ENCODE assay signal across 14 cellular contexts in the genomic region with DNA sequence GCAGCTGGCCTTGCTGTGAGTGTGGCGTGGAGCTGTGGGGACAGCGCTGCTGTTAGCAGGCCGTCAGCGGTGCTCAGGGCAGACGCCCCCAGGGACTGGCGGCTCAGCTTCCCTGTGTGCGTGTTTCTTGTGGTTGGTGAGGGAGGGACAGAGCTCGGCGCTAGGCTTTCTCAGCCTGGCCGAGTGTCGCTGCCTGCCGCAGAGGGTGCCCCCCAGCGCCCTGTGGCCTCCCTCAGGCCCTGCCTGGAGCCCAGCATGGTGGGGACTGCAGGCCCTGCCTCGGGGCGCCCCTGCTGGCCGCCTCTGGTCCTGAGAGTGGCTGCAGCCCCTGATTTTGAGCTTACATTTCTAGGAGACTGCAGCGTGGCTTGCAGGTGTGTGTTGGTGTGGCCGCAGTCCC. TPM values are rescaled to one million over a fixed set of nuclear protein-coding genes. Genes with fewer than 3 reads are reported as not detected.
DNase-seq lines count a peak whose midpoint lies in the region; ATAC-seq and TF ChIP-seq lines count a peak whose summit lies in the region.
"Had no signal": no experiment of that assay in that cellular context is flagged by ENCODE, and none has a peak within 500 bp of the region (broad histone marks: within the 10 kb centered on the region; RNA-seq: fewer than 3 reads in every experiment).

No MANE protein-coding gene starts in this region.

- H3K27ac ChIP-seq in OCI-LY1 (ENCODE audit: low read depth, low read length, poor library complexity, severe bottlenecking) (no peak overlapping the region), thoracic aorta (no peak overlapping the region), ovary (no peak overlapping the region)
- H3K27ac ChIP-seq: skin epidermis had no signal

- H3K36me3 ChIP-seq in OCI-LY1 (ENCODE audit: insufficient read depth, low read length) (no peaks in the 10 kb centered on the region; the same call in 1 of the 2 replicates), thoracic aorta (peaks cover 26% of the 10 kb centered on the region), ovary (no peaks in the 10 kb centered on the region)

- no peak for TF ChIP-seq EP300 in ovary (IDR thresholded peaks at IDR 0.05)

- H3K27me3 ChIP-seq in OCI-LY1 (ENCODE audit: insufficient read depth, low read length) (no peaks in the 10 kb centered on the region), thoracic aorta (replicated peaks; ENCODE audit: insufficient read depth) (no peaks in the 10 kb centered on the region), ovary (no peaks in the 10 kb centered on the region)

- H3K4me2 ChIP-seq in OCI-LY1 (ENCODE audit: low read length) = no peak overlapping the region

- H3K9ac ChIP-seq in OCI-LY1 (ENCODE audit: low read length) = no peak overlapping the region

- no peaks in the 10 kb centered on the region for H3K9me2 ChIP-seq in OCI-LY1 (ENCODE audit: low read depth, low read length)

- peak overlapping the region; percentile 61 for H3K27ac Mint-ChIP-seq in activated T-cell treated with anti-CD3 and anti-CD28 coated beads, Interleukin-2, amount 50 U/mL, for 24 hours
- H3K27ac Mint-ChIP-seq: stimulated activated memory B cell treated with anti-CD40 and anti-IgM and Interleukin-4, amounts not matched to agents 10 μg/mL and 1 μg/mL and 100 μg/mL, for 72 hours had no signal

- intact Hi-C loops in ovary (cut with DNase I) = no loop called here

- peaks cover 75% of the 10 kb centered on the region for H3K36me3 Mint-ChIP-seq in activated T-cell treated with anti-CD3 and anti-CD28 coated beads, Interleukin-2, amount 50 U/mL, for 24 hours (ENCODE audit: low read depth)
- H3K36me3 Mint-ChIP-seq: activated naive CD4-positive, alpha-beta T cell treated with anti-CD3 and anti-CD28 coated beads, Interleukin-2, amount 50 U/mL, for 72 hours had no signal

- 82 to 89% (median 84%) methylated on average over 11 to 18 of the region's 18 CpGs for WGBS in ovary, 3 donors

- no peaks in the 10 kb centered on the region for H3K27me3 Mint-ChIP-seq in activated T-cell treated with anti-CD3 and anti-CD28 coated beads, Interleukin-2, amount 50 U/mL, for 24 hours
- H3K27me3 Mint-ChIP-seq: stimulated activated memory B cell treated with anti-CD40 and anti-IgM and Interleukin-4, amounts not matched to agents 10 μg/mL and 1 μg/mL and 100 μg/mL, for 72 hours had no signal

- peaks cover 3% of the 10 kb centered on the region for H3K4me1 Mint-ChIP-seq in activated T-cell treated with anti-CD3 and anti-CD28 coated beads, Interleukin-2, amount 50 U/mL, for 24 hours (ENCODE audit: low read depth)

- no peak for DNase-seq in activated T-cell treated with anti-CD3 and anti-CD28 coated beads, Interleukin-2, amount 50 U/mL, for 24 hours
- DNase-seq in activated T-cell treated with anti-CD3 and anti-CD28 coated beads, Interleukin-2, amount 50 U/mL, for 48 hours = no peak
- DNase-seq in epithelial cell of proximal tubule (ENCODE audit: low read depth) = no peak
- DNase-seq in thoracic aorta (ENCODE audit: low spot score) = no peak
- no peak for DNase-seq in NCI-H146 (lab: John Stamatoyannopoulos, UW)
- DNase-seq in DMS79 treated with DMSO at 0.1 percent for 48 hours (lab: John Stamatoyannopoulos, UW) = no peak
- DNase-seq in ovary = no peak
- DNase-seq: HCEC 1CT, mammary epithelial cell, NCI-H748 treated with DMSO at 0.1 percent for 48 hours had no signal

- no peak for TF ChIP-seq POLR2A in ovary (IDR thresholded peaks at IDR 0.05)

- ATAC-seq in thoracic aorta (ENCODE audit: insufficient number of reproducible peaks, low FRiP score, low read depth) = no peak
- ATAC-seq: activated naive CD4-positive, alpha-beta T cell treated with anti-CD3 and anti-CD28 coated beads, Interleukin-2, amount 50 U/mL, for 72 hours; stimulated activated memory B cell treated with anti-CD40 and anti-IgM and Interleukin-4, amounts not matched to agents 10 μg/mL and 1 μg/mL and 100 μg/mL, for 72 hours had no signal

- TF ChIP-seq CTCF in OCI-LY1 (IDR thresholded peaks at IDR 0.05; ENCODE audit: low read length) = peak; percentile 45; the same call in 1 of the 2 replicates
- peak; percentile 28 for TF ChIP-seq CTCF in epithelial cell of proximal tubule (conservative IDR thresholded peaks at IDR 0.05; ENCODE audit: low read depth, low read length)
- TF ChIP-seq CTCF in thoracic aorta (IDR thresholded peaks at IDR 0.05) = peak; percentile 47
- TF ChIP-seq CTCF in ovary (IDR thresholded peaks at IDR 0.05) = no peak

- H3K4me3 ChIP-seq in OCI-LY1 (ENCODE audit: low read depth, low read length, poor library complexity, severe bottlenecking) (no peak overlapping the region), epithelial cell of proximal tubule (ENCODE audit: low read depth, low read length) (no peak overlapping the region), thoracic aorta (no peak overlapping the region), ovary (no peak overlapping the region)
- H3K4me3 ChIP-seq: skin epidermis had no signal

- no peak overlapping the region for H3K4me3 Mint-ChIP-seq in activated T-cell treated with anti-CD3 and anti-CD28 coated beads, Interleukin-2, amount 50 U/mL, for 24 hours
- H3K4me3 Mint-ChIP-seq: stimulated activated memory B cell treated with anti-CD40 and anti-IgM and Interleukin-4, amounts not matched to agents 10 μg/mL and 1 μg/mL and 100 μg/mL, for 72 hours had no signal

- H4K20me1 ChIP-seq in OCI-LY1 (ENCODE audit: insufficient read depth, low read length) = no peaks in the 10 kb centered on the region

- no peaks in the 10 kb centered on the region for H3K9me3 ChIP-seq in OCI-LY1 (ENCODE audit: low read length)
- no peaks in the 10 kb centered on the region for H3K9me3 ChIP-seq in thoracic aorta
- H3K9me3 ChIP-seq in ovary = no peaks in the 10 kb centered on the region

- no peaks in the 10 kb centered on the region for H3K79me2 ChIP-seq in OCI-LY1 (ENCODE audit: insufficient read depth, low read length)

- no peaks in the 10 kb centered on the region for H3F3A ChIP-seq in OCI-LY1 (ENCODE audit: insufficient read depth, low read length)

- H3K9me3 Mint-ChIP-seq in activated T-cell treated with anti-CD3 and anti-CD28 coated beads, Interleukin-2, amount 50 U/mL, for 24 hours = no peaks in the 10 kb centered on the region
- H3K9me3 Mint-ChIP-seq: activated naive CD4-positive, alpha-beta T cell treated with anti-CD3 and anti-CD28 coated beads, Interleukin-2, amount 50 U/mL, for 72 hours; stimulated activated memory B cell treated with anti-CD40 and anti-IgM and Interleukin-4, amounts not matched to agents 10 μg/mL and 1 μg/mL and 100 μg/mL, for 72 hours had no signal

- no peak overlapping the region for H2AFZ ChIP-seq in OCI-LY1 (ENCODE audit: low read length)

- H3K4me1 ChIP-seq in OCI-LY1 (ENCODE audit: insufficient read depth, low read length, severe bottlenecking) (no peaks in the 10 kb centered on the region), thoracic aorta (ENCODE audit: control insufficient read depth in 1 of 2, low read depth in 2 of 2) (peaks cover 0 to 7% of the 10 kb centered on the region in 2 donors), ovary (ENCODE audit: insufficient read depth) (peaks cover 2% of the 10 kb centered on the region)

RNA-seq across cellular contexts. Expression of a gene that starts 35.5 kb away (rescaled TPM):
- 13.8 and 36.6 TPM in 2 replicates for total RNA-seq in epithelial cell of proximal tubule
- 10 to 100 TPM; 12.3 to 33.4 TPM for total RNA-seq in thoracic aorta
- total RNA-seq in ovary = 10 to 100 TPM in 6 of 7 donors, 1 to 10 TPM in 1; 6.7 to 28.9 (median 21.3) TPM
- polyA plus RNA-seq in ovary = 1 to 10 TPM; 2.4 to 5.4 TPM

RNA-seq across cellular contexts. Expression of a gene that starts 36.9 kb away (rescaled TPM):
- total RNA-seq in epithelial cell of proximal tubule (167 and 208 TPM in 2 replicates), thoracic aorta (10 to 100 TPM; 26.3 to 46.2 TPM), ovary (10 to 100 TPM; 39.0 to 55.2 (median 46.8) TPM)
- 10 to 100 TPM; 17.1 to 57.9 TPM for polyA plus RNA-seq in ovary

RNA-seq across cellular contexts. Expression of a gene that starts 37.4 kb away (rescaled TPM):
- total RNA-seq in epithelial cell of proximal tubule = 51.7 and 61.2 TPM in 2 replicates
- 10 to 100 TPM; 23.8 to 43.7 TPM for total RNA-seq in thoracic aorta
- 100 to 1,000 TPM in 3 of 7 donors, 10 to 100 TPM in 4; 33.0 to 137 (median 89.8) TPM for total RNA-seq in ovary
- 10 to 100 TPM; 13.7 to 95.7 TPM for polyA plus RNA-seq in ovary

RNA-seq across cellular contexts. Expression of a gene that starts 47.8 kb away (rescaled TPM):
- total RNA-seq in epithelial cell of proximal tubule (101 and 141 TPM in 2 replicates), thoracic aorta (100 to 1,000 TPM in 1 of 2 donors, 10 to 100 TPM in 1; 81.4 to 116 TPM), ovary (100 to 1,000 TPM in 1 of 7 donors, 10 to 100 TPM in 6; 36.7 to 102 (median 75.4) TPM)
- polyA plus RNA-seq in ovary = 10 to 100 TPM; 43.5 to 49.9 TPM

RNA-seq across cellular contexts. Expression of a gene that starts 49.9 kb away (rescaled TPM):
- total RNA-seq in epithelial cell of proximal tubule = 0.52 and 1.7 TPM in 2 replicates
- total RNA-seq in thoracic aorta = under 1 TPM; 0.92 to 0.95 TPM
- 1 to 10 TPM in 6 of 7 donors, under 1 TPM in 1; 0.80 to 3.9 (median 1.3) TPM for total RNA-seq in ovary
- 10 to 100 TPM in 1 of 2 donors, not detected in 1; 12.0 TPM for polyA plus RNA-seq in ovary

Comparison
In these comparisons a context has a peak if more than half of its experiments do, and no peak if none do; other contexts are left out.
1. CTCF ChIP-seq: peak in OCI-LY1 (single experiment), epithelial cell of proximal tubule (single experiment) and thoracic aorta (single experiment); none in ovary (0 of 3).